In the genomic region with DNA sequence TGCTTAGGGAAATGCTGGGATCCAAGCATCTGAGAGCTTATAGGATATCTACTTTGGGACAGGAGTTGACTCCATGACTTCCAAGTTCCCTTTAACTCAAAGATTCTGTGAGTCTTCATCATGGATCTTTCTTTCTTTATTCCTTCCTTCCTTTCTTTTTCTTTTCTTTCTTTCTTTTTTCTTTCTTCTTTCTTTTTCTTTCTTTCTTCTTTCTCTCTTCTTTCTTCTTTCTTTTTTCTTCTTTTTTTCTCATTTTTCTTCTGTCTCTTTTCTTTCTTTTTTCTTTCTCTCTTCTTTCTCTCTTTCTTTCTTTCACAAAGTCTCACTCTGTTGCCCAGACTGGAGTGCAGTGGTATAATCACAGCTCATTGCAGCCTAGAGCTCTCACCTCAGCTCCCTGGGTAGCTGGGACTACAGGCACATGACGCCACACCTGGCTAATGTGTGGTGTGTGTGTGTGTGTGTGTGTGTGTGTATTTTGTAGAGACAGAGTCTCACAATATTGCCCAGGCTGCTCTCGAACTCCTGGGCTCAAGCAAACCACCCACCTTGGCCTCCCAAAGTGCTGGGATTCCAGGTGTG, we compare ENCODE assay signal across 22 cellular contexts. TPM values are rescaled to one million over a fixed set of nuclear protein-coding genes. Genes with fewer than 3 reads are reported as not detected.
DNase-seq lines count a peak whose midpoint lies in the region; ATAC-seq and TF ChIP-seq lines count a peak whose summit lies in the region.
"Had no signal": no experiment of that assay in that cellular context is flagged by ENCODE, and none has a peak within 500 bp of the region (broad histone marks: within the 10 kb centered on the region; RNA-seq: fewer than 3 reads in every experiment).

No MANE protein-coding gene starts in this region.

- H3K27ac Mint-ChIP-seq in MCF 10A (ENCODE audit: low read depth, unreplicated experiment), result peak overlapping the region; percentile 70
- H3K27ac Mint-ChIP-seq in Caco-2 (ENCODE audit: unreplicated experiment), result no peak overlapping the region

- H3K4me1 ChIP-seq in breast epithelium (peaks cover 0 to 8% of the 10 kb centered on the region in 2 donors), psoas muscle (peaks cover 34% of the 10 kb centered on the region), Caco-2 (peaks cover under 1% of the 10 kb centered on the region; the same call in 1 of the 2 replicates)

- CTCF ChIA-PET in MCF 10A (lab: Yijun Ruan, JAX) (interaction anchor here (1.3 to 5.2 kb wide), 4 partner anchors 28 to 46 kb away, joined by 3 to 51 read pairs (median 5); no protein-coding TSS in a partner anchor), RWPE1 (lab: Yijun Ruan, JAX) (no interaction called here), Caco-2 (lab: Charles Lee) (no interaction called here)

- H3K36me3 ChIP-seq in breast epithelium (no peaks in the 10 kb centered on the region), psoas muscle (ENCODE audit: insufficient read depth in 1 of 2, low read depth in 1 of 2) (no peaks in the 10 kb centered on the region), Caco-2 (ENCODE audit: control insufficient read depth, insufficient read depth, low read length) (no peaks in the 10 kb centered on the region)

- TF ChIP-seq POLR2A in breast epithelium (IDR thresholded peaks at IDR 0.05), result no peak

- intact Hi-C loops in MCF 10A (cut with micrococcal nuclease), result loop anchor here (5.0 kb wide), 1 partner anchor 38 kb away; no protein-coding TSS in a partner anchor
- intact Hi-C loops in breast epithelium (cut with DNase I; ENCODE audit: low total_unique reads), result no loop called here
- intact Hi-C loops in psoas muscle (cut with DNase I), result loop anchor here (5.0 kb wide), 3 partner anchors 43 to 197 kb away; a partner anchor contains a TSS
- intact Hi-C loops in Caco-2 (cut with micrococcal nuclease; ENCODE audit: unreplicated experiment), result no loop called here

- H3K36me3 Mint-ChIP-seq in MCF 10A (ENCODE audit: insufficient read depth, unreplicated experiment), result no peaks in the 10 kb centered on the region
- peaks cover 5% of the 10 kb centered on the region for H3K36me3 Mint-ChIP-seq in Caco-2 (ENCODE audit: insufficient read depth, unreplicated experiment)
- H3K36me3 Mint-ChIP-seq: CD8-positive, alpha-beta memory T cell had no signal

- H3K4me3 ChIP-seq in breast epithelium, result no peak overlapping the region
- no peak overlapping the region for H3K4me3 ChIP-seq in psoas muscle
- H3K4me3 ChIP-seq in Caco-2 (ENCODE audit: low read depth, low read length), result no peak overlapping the region
- H3K4me3 ChIP-seq: SK-N-MC had no signal

- 33 to 47% (median 44%) methylated on average over 2 of the region's 2 CpGs for WGBS in psoas muscle, 3 donors

- BruUV-seq in MCF 10A (replicated peaks; lab: Mats Ljungman, UMichigan) (no TSS peak), Caco-2 (replicated peaks; lab: Mats Ljungman, UMichigan) (no TSS peak)

- H3K27ac ChIP-seq in breast epithelium, result no peak overlapping the region
- H3K27ac ChIP-seq in RWPE1, result peak overlapping the region; percentile 51; the same call in 1 of the 2 replicates
- peak overlapping the region; percentile 79 for H3K27ac ChIP-seq in psoas muscle
- H3K27ac ChIP-seq: C4-2B had no signal

- no peak overlapping the region for H3K4me3 Mint-ChIP-seq in MCF 10A (ENCODE audit: unreplicated experiment)
- H3K4me3 Mint-ChIP-seq in Caco-2 (ENCODE audit: unreplicated experiment), result no peak overlapping the region
- H3K4me3 Mint-ChIP-seq: CD8-positive, alpha-beta memory T cell had no signal

- H3K27me3 ChIP-seq in breast epithelium (no peaks in the 10 kb centered on the region), psoas muscle (ENCODE audit: insufficient read depth in 3 of 3, low read length in 2 of 3) (no peaks in the 10 kb centered on the region), Caco-2 (replicated peaks; ENCODE audit: control insufficient read depth, insufficient read depth, low read length) (no peaks in the 10 kb centered on the region)

- no peak for TF ChIP-seq CTCF in MCF 10A (IDR thresholded peaks at IDR 0.05; ENCODE audit: unreplicated experiment)
- no peak for TF ChIP-seq CTCF in breast epithelium (IDR thresholded peaks at IDR 0.05)
- TF ChIP-seq CTCF in RWPE1 (conservative IDR thresholded peaks at IDR 0.05; ENCODE audit: low read depth), result no peak
- TF ChIP-seq CTCF in psoas muscle (IDR thresholded peaks at IDR 0.05), result no peak
- TF ChIP-seq CTCF in Caco-2 (IDR thresholded peaks at IDR 0.05; ENCODE audit: insufficient read depth in 1 of 2, low read depth in 1 of 2, low read length in 1 of 2, severe bottlenecking in 1 of 2, unreplicated experiment in 1 of 2), result no peak

- DNase-seq in MCF 10A (ENCODE audit: unreplicated experiment) (no peak), breast epithelium (ENCODE audit: low spot score in 2 of 2) (no peak), RWPE1 (ENCODE audit: low spot score) (no peak), psoas muscle (no peak), NCI-H524 (lab: John Stamatoyannopoulos, UW) (no peak), COLO829 (ENCODE audit: low spot score) (no peak), Caco-2 (no peak)
- DNase-seq: 8988T; AML-193; CD8-positive, alpha-beta memory T cell; EL; GF-D8; NCI-H1105; NCI-H146; NCI-H2029; NCI-H226; NCI-H774; OCI-M1; SHP77 treated with DMSO at 0.1 percent for 48 hours had no signal

- H3K27me3 Mint-ChIP-seq in MCF 10A (ENCODE audit: insufficient read depth, unreplicated experiment), result no peaks in the 10 kb centered on the region
- peaks cover 2% of the 10 kb centered on the region for H3K27me3 Mint-ChIP-seq in Caco-2 (ENCODE audit: insufficient read depth, unreplicated experiment)

- no peak for ATAC-seq in psoas muscle
- ATAC-seq: HCT116 had no signal

- H3K4me1 Mint-ChIP-seq in MCF 10A (ENCODE audit: insufficient read depth, unreplicated experiment) (peaks cover 45% of the 10 kb centered on the region), Caco-2 (ENCODE audit: low read depth, unreplicated experiment) (peaks cover 5% of the 10 kb centered on the region)

- POLR2A ChIA-PET in MCF 10A (lab: Yijun Ruan, JAX), result no interaction called here
- POLR2A ChIA-PET in RWPE1 (lab: Yijun Ruan, JAX; ENCODE audit: low non-redundant PET), result no interaction called here
- POLR2A ChIA-PET in Caco-2 (lab: Charles Lee), result interaction anchor here (0.7 kb wide), 1 partner anchor 199 kb away, joined by 10 read pairs; no protein-coding TSS in a partner anchor

- H3K9me3 Mint-ChIP-seq in MCF 10A (ENCODE audit: unreplicated experiment), result no peaks in the 10 kb centered on the region
- no peaks in the 10 kb centered on the region for H3K9me3 Mint-ChIP-seq in Caco-2 (ENCODE audit: unreplicated experiment)
- H3K9me3 Mint-ChIP-seq: CD8-positive, alpha-beta memory T cell had no signal

- no peaks in the 10 kb centered on the region for H3K9me3 ChIP-seq in breast epithelium
- H3K9me3 ChIP-seq in psoas muscle, result no peaks in the 10 kb centered on the region
- H3K9me3 ChIP-seq in Caco-2, result no peaks in the 10 kb centered on the region

RNA-seq across cellular contexts. Expression of a gene that starts 5.4 kb away (rescaled TPM):
- total RNA-seq in MCF 10A (2022) (54.1 and 62.1 TPM in 2 replicates), breast epithelium (10 to 100 TPM; 19.5 to 42.3 (median 34.8) TPM), psoas muscle (10 to 100 TPM; 15.5 to 38.3 (median 27.1) TPM), Caco-2 (2022) (65.6 and 74.0 TPM in 2 replicates)
- 1 to 10 TPM; 2.1 to 6.9 (median 3.5) TPM for polyA plus RNA-seq in psoas muscle

RNA-seq across cellular contexts. Expression of a gene that starts 48.0 kb away (rescaled TPM):
- 41.0 and 47.1 TPM in 2 replicates for total RNA-seq in MCF 10A (2022)
- total RNA-seq in breast epithelium, result 10 to 100 TPM; 18.7 to 22.2 (median 19.2) TPM
- total RNA-seq in psoas muscle, result 10 to 100 TPM; 17.6 to 23.4 (median 19.8) TPM
- 10 to 100 TPM; 11.2 to 19.0 (median 15.2) TPM for polyA plus RNA-seq in psoas muscle
- total RNA-seq in Caco-2 (2022), result 37.9 and 40.6 TPM in 2 replicates

Comparison
In these comparisons a context has a peak if more than half of its experiments do, and no peak if none do; other contexts are left out.
1. intact Hi-C loops: an anchor here in MCF 10A (5.0 kb wide) and psoas muscle (5.0 kb wide); none called in breast epithelium and Caco-2.
2. H3K27ac ChIP-seq: peak in RWPE1 (single experiment) and psoas muscle (single experiment); none in breast epithelium (0 of 2).